18 cellular contexts compared by ENCODE assay signal in the genomic region with DNA sequence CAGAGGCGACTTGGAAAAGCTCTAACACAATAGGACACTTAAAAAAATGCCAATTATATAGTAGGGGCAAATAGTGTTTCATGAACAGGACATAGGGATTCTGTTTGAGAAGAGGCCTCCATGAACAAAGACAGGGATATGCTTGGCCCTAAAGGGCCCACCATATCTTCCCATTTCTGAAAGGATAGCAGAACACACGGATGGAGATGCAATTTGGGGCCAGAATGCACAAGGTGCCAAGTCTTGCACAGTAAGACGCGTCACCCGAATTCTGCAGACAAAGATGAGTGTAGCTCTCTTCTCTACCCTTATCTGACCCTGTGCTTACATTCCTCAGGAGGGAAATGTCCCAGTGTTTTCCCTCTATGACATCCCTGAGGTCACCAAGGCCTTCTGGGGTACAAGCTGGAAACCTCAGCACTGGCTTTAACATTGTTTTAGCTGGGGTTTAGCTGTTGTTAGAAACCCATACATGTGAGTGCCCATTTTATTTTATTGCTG. TPM values are rescaled to one million over a fixed set of nuclear protein-coding genes. Genes with fewer than 3 reads are reported as not detected.
DNase-seq lines count a peak whose midpoint lies in the region; ATAC-seq, FAIRE-seq and TF ChIP-seq lines count a peak whose summit lies in the region.
"Had no signal": no experiment of that assay in that cellular context is flagged by ENCODE, and none has a peak within 500 bp of the region (broad histone marks: within the 10 kb centered on the region; RNA-seq: fewer than 3 reads in every experiment).

No MANE protein-coding gene starts in this region.

- H3K4me1 ChIP-seq in CD4-positive, CD25-positive, alpha-beta regulatory T cell (ENCODE audit: control insufficient read depth, insufficient read depth, low read length, poor library complexity, severe bottlenecking) = peaks cover 78% of the 10 kb centered on the region
- H3K4me1 ChIP-seq: A549 had no signal

- CTCF ChIA-PET in activated CD4-positive, alpha-beta memory T cell treated with anti-CD3 and anti-CD28 coated beads for 36 hours (lab: Charles Lee) = interaction anchor here (0.9 to 1.3 kb wide), 2 partner anchors 11 to 101 kb away, joined by 3 to 4 read pairs; no protein-coding TSS in a partner anchor
- CTCF ChIA-PET in activated CD4-positive, alpha-beta memory T cell treated with anti-CD3 and anti-CD28 coated beads, Interleukin-2, amount 10 ng/mL, durations not matched to agents 7 days and 5 days (lab: Charles Lee) = interaction anchor here (0.7 to 1.1 kb wide), 4 partner anchors 9 to 121 kb away, joined by 3 read pairs; no protein-coding TSS in a partner anchor

- H3K27me3 Mint-ChIP-seq in activated CD4-positive, alpha-beta memory T cell treated with anti-CD3 and anti-CD28 coated beads for 36 hours = no peaks in the 10 kb centered on the region
- H3K27me3 Mint-ChIP-seq in activated CD4-positive, alpha-beta memory T cell treated with anti-CD3 and anti-CD28 coated beads, Interleukin-2, amount 10 ng/mL, durations not matched to agents 7 days and 5 days = no peaks in the 10 kb centered on the region
- no peaks in the 10 kb centered on the region for H3K27me3 Mint-ChIP-seq in CD4-positive, CD25-positive, alpha-beta regulatory T cell
- H3K27me3 Mint-ChIP-seq in T-helper 17 cell = no peaks in the 10 kb centered on the region
- H3K27me3 Mint-ChIP-seq in naive thymus-derived CD8-positive, alpha-beta T cell = no peaks in the 10 kb centered on the region

- H3K27ac ChIP-seq in CD4-positive, CD25-positive, alpha-beta regulatory T cell (ENCODE audit: insufficient read depth, low read length, poor library complexity, severe bottlenecking) = no peak overlapping the region
- H3K27ac ChIP-seq: A549, Peyer's patch had no signal

- H3K4me3 Mint-ChIP-seq in activated CD4-positive, alpha-beta memory T cell treated with anti-CD3 and anti-CD28 coated beads for 36 hours = no peak overlapping the region
- H3K4me3 Mint-ChIP-seq in activated CD4-positive, alpha-beta memory T cell treated with anti-CD3 and anti-CD28 coated beads, Interleukin-2, amount 10 ng/mL, durations not matched to agents 7 days and 5 days = no peak overlapping the region
- peak overlapping the region in 2 of 4 donors; percentile 34 to 43 for H3K4me3 Mint-ChIP-seq in CD4-positive, CD25-positive, alpha-beta regulatory T cell
- H3K4me3 Mint-ChIP-seq in T-helper 17 cell = no peak overlapping the region
- H3K4me3 Mint-ChIP-seq in naive thymus-derived CD8-positive, alpha-beta T cell = peak overlapping the region in 3 of 10 donors; percentile 14 to 37 (median 15)
- H3K4me3 Mint-ChIP-seq: GM23338 had no signal

- POLR2A ChIA-PET in activated CD4-positive, alpha-beta memory T cell treated with anti-CD3 and anti-CD28 coated beads for 36 hours (lab: Charles Lee) = interaction anchor here (0.6 to 0.7 kb wide), 3 partner anchors 11 to 42 kb away, joined by 3 to 5 read pairs (median 4); no protein-coding TSS in a partner anchor
- POLR2A ChIA-PET in activated CD4-positive, alpha-beta memory T cell treated with anti-CD3 and anti-CD28 coated beads, Interleukin-2, amount 10 ng/mL, durations not matched to agents 7 days and 5 days (lab: Charles Lee) = interaction anchor here (0.7 to 1.3 kb wide), 3 partner anchors 11 to 70 kb away, joined by 3 to 9 read pairs (median 3); no protein-coding TSS in a partner anchor
- POLR2A ChIA-PET in naive thymus-derived CD8-positive, alpha-beta T cell (lab: Charles Lee) = interaction anchor here (1.1 to 1.5 kb wide), 2 partner anchors 35 to 36 kb away, joined by 3 to 5 read pairs; no protein-coding TSS in a partner anchor

- peak overlapping the region; percentile 17 for H3K4me3 ChIP-seq in CD4-positive, CD25-positive, alpha-beta regulatory T cell (ENCODE audit: low read depth, low read length)
- H3K4me3 ChIP-seq: A549, GM23338, Peyer's patch had no signal

- no peaks in the 10 kb centered on the region for H3K9me3 Mint-ChIP-seq in activated CD4-positive, alpha-beta memory T cell treated with anti-CD3 and anti-CD28 coated beads for 36 hours
- H3K9me3 Mint-ChIP-seq in activated CD4-positive, alpha-beta memory T cell treated with anti-CD3 and anti-CD28 coated beads, Interleukin-2, amount 10 ng/mL, durations not matched to agents 7 days and 5 days = no peaks in the 10 kb centered on the region
- H3K9me3 Mint-ChIP-seq in CD4-positive, CD25-positive, alpha-beta regulatory T cell = peaks cover 0 to 1% (median 0%) of the 10 kb centered on the region in 7 donors
- no peaks in the 10 kb centered on the region for H3K9me3 Mint-ChIP-seq in naive thymus-derived CD8-positive, alpha-beta T cell
- H3K9me3 Mint-ChIP-seq: GM23338 had no signal

- H3K36me3 Mint-ChIP-seq in activated CD4-positive, alpha-beta memory T cell treated with anti-CD3 and anti-CD28 coated beads for 36 hours = peaks cover 6% of the 10 kb centered on the region
- H3K36me3 Mint-ChIP-seq in activated CD4-positive, alpha-beta memory T cell treated with anti-CD3 and anti-CD28 coated beads, Interleukin-2, amount 10 ng/mL, durations not matched to agents 7 days and 5 days (ENCODE audit: low read depth) = peaks cover 53% of the 10 kb centered on the region
- H3K36me3 Mint-ChIP-seq in CD4-positive, CD25-positive, alpha-beta regulatory T cell = peaks cover 27% of the 10 kb centered on the region
- H3K36me3 Mint-ChIP-seq in T-helper 17 cell (ENCODE audit: low read depth) = peaks cover 9% of the 10 kb centered on the region
- H3K36me3 Mint-ChIP-seq in naive thymus-derived CD8-positive, alpha-beta T cell = peaks cover 0 to 40% (median 5%) of the 10 kb centered on the region in 3 donors

- no peaks in the 10 kb centered on the region for H3K9me3 ChIP-seq in CD4-positive, CD25-positive, alpha-beta regulatory T cell (ENCODE audit: control insufficient read depth in 2 of 2, low read length in 2 of 2)
- H3K9me3 ChIP-seq in T-helper 17 cell (ENCODE audit: control insufficient read depth, low read length, poor library complexity, severe bottlenecking) = no peaks in the 10 kb centered on the region
- H3K9me3 ChIP-seq: A549, Peyer's patch had no signal

- intact Hi-C loops in activated CD4-positive, alpha-beta memory T cell treated with anti-CD3 and anti-CD28 coated beads for 36 hours (cut with micrococcal nuclease) = no loop called here

- H3K36me3 ChIP-seq in CD4-positive, CD25-positive, alpha-beta regulatory T cell (ENCODE audit: control insufficient read depth, insufficient read depth, low read length) = peaks cover 32% of the 10 kb centered on the region
- H3K36me3 ChIP-seq: Peyer's patch had no signal

- H3K27me3 ChIP-seq in CD4-positive, CD25-positive, alpha-beta regulatory T cell (ENCODE audit: control insufficient read depth, insufficient read depth, low read length) = no peaks in the 10 kb centered on the region
- H3K27me3 ChIP-seq: Peyer's patch had no signal

- no peak for DNase-seq in activated CD4-positive, alpha-beta memory T cell treated with anti-CD3 and anti-CD28 coated beads for 36 hours
- DNase-seq in activated CD4-positive, alpha-beta memory T cell treated with anti-CD3 and anti-CD28 coated beads, Interleukin-2, amount 10 ng/mL, durations not matched to agents 7 days and 5 days = no peak
- no peak for DNase-seq in CD4-positive, CD25-positive, alpha-beta regulatory T cell
- DNase-seq in T-helper 17 cell = no peak
- no peak for DNase-seq in naive thymus-derived CD8-positive, alpha-beta T cell
- DNase-seq in D721Med (ENCODE audit: insufficient read length, low spot score) = no peak
- DNase-seq in DMS 273 (lab: John Stamatoyannopoulos, UW; ENCODE audit: unreplicated experiment) = no peak
- no peak for DNase-seq in NCI-H146 treated with DMSO at 0.1 percent for 48 hours (lab: John Stamatoyannopoulos, UW; ENCODE audit: unreplicated experiment)
- DNase-seq: DMS 273 treated with DMSO at 0.1 percent for 48 hours, IMR-90, Kasumi-1, NCI-H1105 treated with DMSO at 0.1 percent for 48 hours, NCI-H187 treated with DMSO at 0.1 percent for 48 hours, NCI-H2171, NCI-H774, Peyer's patch had no signal

- peaks cover 84% of the 10 kb centered on the region for H3K4me1 Mint-ChIP-seq in activated CD4-positive, alpha-beta memory T cell treated with anti-CD3 and anti-CD28 coated beads for 36 hours (ENCODE audit: low read depth)
- peaks cover 86% of the 10 kb centered on the region for H3K4me1 Mint-ChIP-seq in activated CD4-positive, alpha-beta memory T cell treated with anti-CD3 and anti-CD28 coated beads, Interleukin-2, amount 10 ng/mL, durations not matched to agents 7 days and 5 days
- peaks cover 55 to 97% (median 80%) of the 10 kb centered on the region in 4 donors for H3K4me1 Mint-ChIP-seq in CD4-positive, CD25-positive, alpha-beta regulatory T cell
- H3K4me1 Mint-ChIP-seq in T-helper 17 cell = peaks cover 69% of the 10 kb centered on the region
- H3K4me1 Mint-ChIP-seq in naive thymus-derived CD8-positive, alpha-beta T cell = peaks cover 51 to 97% (median 93%) of the 10 kb centered on the region in 4 donors

- FAIRE-seq in D721Med (lab: Jason Lieb, UNC) = no peak
- FAIRE-seq: A549 had no signal

- no peak for TF ChIP-seq CTCF in D721Med (IDR thresholded peaks at IDR 0.05; ENCODE audit: insufficient read depth, missing control alignments)

- no peak for ATAC-seq in CD4-positive, CD25-positive, alpha-beta regulatory T cell (ENCODE audit: low read depth in 2 of 2)
- no peak for ATAC-seq in T-helper 17 cell
- no peak for ATAC-seq in naive thymus-derived CD8-positive, alpha-beta T cell
- ATAC-seq: A549, GM23338 had no signal

- peak overlapping the region; percentile 2 for H3K27ac Mint-ChIP-seq in activated CD4-positive, alpha-beta memory T cell treated with anti-CD3 and anti-CD28 coated beads for 36 hours
- H3K27ac Mint-ChIP-seq in activated CD4-positive, alpha-beta memory T cell treated with anti-CD3 and anti-CD28 coated beads, Interleukin-2, amount 10 ng/mL, durations not matched to agents 7 days and 5 days = no peak overlapping the region
- H3K27ac Mint-ChIP-seq in CD4-positive, CD25-positive, alpha-beta regulatory T cell = peak overlapping the region; percentile 54 to 77 (median 55)
- peak overlapping the region; percentile 96 for H3K27ac Mint-ChIP-seq in T-helper 17 cell
- peak overlapping the region; percentile 11 to 91 (median 70) for H3K27ac Mint-ChIP-seq in naive thymus-derived CD8-positive, alpha-beta T cell
- H3K27ac Mint-ChIP-seq: GM23338 had no signal

RNA-seq across cellular contexts. Expression of a gene that starts 12.8 kb away (rescaled TPM):
- 10 to 100 TPM; 44.3 to 45.2 TPM for total RNA-seq in activated CD4-positive, alpha-beta memory T cell treated with anti-CD3 and anti-CD28 coated beads for 36 hours
- total RNA-seq in activated CD4-positive, alpha-beta memory T cell treated with anti-CD3 and anti-CD28 coated beads, Interleukin-2, amount 10 ng/mL, durations not matched to agents 7 days and 5 days = 10 to 100 TPM; 69.3 to 70.6 TPM
- total RNA-seq in CD4-positive, CD25-positive, alpha-beta regulatory T cell = 87.3 TPM
- polyA plus RNA-seq in CD4-positive, CD25-positive, alpha-beta regulatory T cell = 10 to 100 TPM; 62.4 to 70.3 (median 66.8) TPM
- 10 to 100 TPM; 66.3 to 70.0 TPM for total RNA-seq in T-helper 17 cell
- 10 to 100 TPM; 59.3 to 60.0 TPM for total RNA-seq in naive thymus-derived CD8-positive, alpha-beta T cell
- polyA plus RNA-seq in naive thymus-derived CD8-positive, alpha-beta T cell = 10 to 100 TPM; 30.9 to 51.6 (median 37.6) TPM
